ENCODE assay signal across 19 cellular contexts in the genomic region with DNA sequence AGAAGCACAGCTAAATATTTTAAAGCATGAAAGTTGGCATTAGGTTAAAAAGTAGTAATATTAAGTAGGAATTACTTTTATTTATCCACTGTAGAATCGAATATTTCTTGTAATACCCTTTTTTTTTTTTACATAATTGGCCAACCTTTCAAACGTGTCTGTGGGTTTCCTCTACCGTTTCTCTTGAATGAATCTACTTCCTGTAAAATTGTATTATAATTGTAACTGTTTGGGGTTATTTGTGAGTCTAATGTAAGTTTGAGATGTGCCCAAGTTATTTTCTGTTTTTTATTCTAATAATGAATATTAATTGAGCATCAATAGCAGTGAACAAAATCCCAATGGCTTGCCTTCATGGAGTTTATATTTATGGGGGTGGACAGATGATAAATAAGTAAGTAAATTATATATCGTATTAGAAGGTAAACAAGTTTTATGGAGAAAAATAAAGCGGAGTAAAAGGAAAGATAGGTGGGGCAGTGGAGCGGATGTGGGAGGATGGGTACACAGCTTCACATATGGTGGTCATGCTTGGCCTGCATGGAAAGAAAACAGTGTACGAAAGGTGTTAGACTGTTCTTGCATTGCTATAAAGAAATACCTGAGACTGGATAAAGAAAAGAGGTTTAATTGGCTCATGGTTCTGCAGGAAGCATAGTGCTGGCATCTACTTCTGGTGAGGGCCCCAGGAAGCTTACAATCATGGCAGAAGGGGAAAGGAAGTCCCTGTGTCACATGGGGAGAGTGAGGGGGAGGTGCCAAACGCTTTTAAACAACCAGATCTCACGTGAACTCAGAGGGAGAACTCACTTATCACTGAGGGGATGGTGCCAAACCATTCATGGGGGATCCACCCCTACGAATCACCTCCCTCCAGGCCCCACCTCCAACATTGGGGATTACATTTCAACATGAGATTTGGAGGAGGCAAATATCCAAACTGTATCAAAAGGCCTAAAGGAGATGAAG. TPM values are rescaled to one million over a fixed set of nuclear protein-coding genes. Genes with fewer than 3 reads are reported as not detected.
"Had no signal": no experiment of that assay in that cellular context is flagged by ENCODE, and none has a peak within 500 bp of the region (broad histone marks: within the 10 kb centered on the region; RNA-seq: fewer than 3 reads in every experiment).

No MANE protein-coding gene starts in this region.

- DNase-seq: activated CD4-positive, alpha-beta T cell treated with anti-CD3 and anti-CD28 coated beads for 4 hours; activated CD8-positive, alpha-beta memory T cell treated with anti-CD3 and anti-CD28 coated beads, Interleukin-2, amount 50 U/mL, for 48 hours; activated naive CD8-positive, alpha-beta T cell treated with anti-CD3 and anti-CD28 coated beads for 36 hours; brain microvascular endothelial cell; effector CD8-positive, alpha-beta T cell; foreskin keratinocyte; head of caudate nucleus; immature natural killer cell; psoas muscle; T-helper 1 cell; tibial artery; uterus had no signal

- H3K27me3 ChIP-seq: brain microvascular endothelial cell, foreskin keratinocyte, uterus had no signal

- H2AFZ ChIP-seq: neural progenitor cell had no signal

- H3K4me1 ChIP-seq: psoas muscle, uterus had no signal

- H3K4me3 ChIP-seq: neural progenitor cell, psoas muscle, tibial artery, uterus had no signal

- H3K4me2 ChIP-seq: neural progenitor cell had no signal

- ATAC-seq: psoas muscle, sciatic nerve had no signal

- H3K36me3 ChIP-seq: brain microvascular endothelial cell, neural progenitor cell, tibial artery, uterus had no signal

- H3K36me3 Mint-ChIP-seq: activated naive CD8-positive, alpha-beta T cell treated with anti-CD3 and anti-CD28 coated beads for 36 hours; immature natural killer cell had no signal

- H3K4me3 Mint-ChIP-seq: activated naive CD8-positive, alpha-beta T cell treated with anti-CD3 and anti-CD28 coated beads for 36 hours; activated T-helper 1 cell treated with anti-CD3 and anti-CD28 coated beads, Interleukin-12 subunit alpha, Interleukin-12 subunit beta, Interleukin-2, Interleukin-4 antibody, amounts not matched to agents 30 ng/mL and 10 ng/mL and 1 ng/mL, durations not matched to agents 14 hours and 24 hours and 36 hours; central memory CD8-positive, alpha-beta T cell; immature natural killer cell; neural progenitor cell had no signal

- H3K27ac Mint-ChIP-seq: activated naive CD8-positive, alpha-beta T cell treated with anti-CD3 and anti-CD28 coated beads for 36 hours; activated T-helper 1 cell treated with anti-CD3 and anti-CD28 coated beads, Interleukin-12 subunit alpha, Interleukin-12 subunit beta, Interleukin-2, Interleukin-4 antibody, amounts not matched to agents 30 ng/mL and 10 ng/mL and 1 ng/mL, durations not matched to agents 14 hours and 24 hours and 36 hours; immature natural killer cell; neural progenitor cell had no signal

- H3K9me3 Mint-ChIP-seq: activated naive CD8-positive, alpha-beta T cell treated with anti-CD3 and anti-CD28 coated beads for 36 hours; activated T-helper 1 cell treated with anti-CD3 and anti-CD28 coated beads, Interleukin-12 subunit alpha, Interleukin-12 subunit beta, Interleukin-2, Interleukin-4 antibody, amounts not matched to agents 30 ng/mL and 10 ng/mL and 1 ng/mL, durations not matched to agents 14 hours and 24 hours and 36 hours; central memory CD8-positive, alpha-beta T cell; immature natural killer cell had no signal

- H3K27ac ChIP-seq: brain microvascular endothelial cell, foreskin keratinocyte, neural progenitor cell, psoas muscle, tibial artery, uterus, VCaP had no signal

- H3K9me3 ChIP-seq: psoas muscle, tibial artery, uterus had no signal

RNA-seq across cellular contexts. Expression of gene AGR2, which starts 45.9 kb away (rescaled TPM):
- total RNA-seq: activated naive CD8-positive, alpha-beta T cell treated with anti-CD3 and anti-CD28 coated beads for 36 hours; activated T-helper 1 cell treated with anti-CD3 and anti-CD28 coated beads, Interleukin-12 subunit alpha, Interleukin-12 subunit beta, Interleukin-2, Interleukin-4 antibody, amounts not matched to agents 30 ng/mL and 10 ng/mL and 1 ng/mL, durations not matched to agents 14 hours and 24 hours and 36 hours; osteocyte; psoas muscle; subcutaneous adipose tissue had no signal
